ENCODE assay signal across 8 cellular contexts in genomic region chr16:72008424-72009216, GRCh38. TPM values are rescaled to one million over a fixed set of nuclear protein-coding genes. Genes with fewer than 3 reads are reported as not detected.
A peak's percentile ranks its signal among the peaks of the same experiment; 100 is the strongest.
DNase-seq lines count a peak whose midpoint lies in the region; ATAC-seq and TF ChIP-seq lines count a peak whose summit lies in the region.

Gene DHODH, plus strand, starts transcription at chr16:72008744. Its CDS starts 21 bp downstream, at chr16:72008765.

- no peaks in the 10 kb centered on the region for H3K9me3 ChIP-seq in fibroblast of lung (ENCODE audit: control insufficient read depth, insufficient read depth, low read depth, low read length)

- H3K27me3 Mint-ChIP-seq in activated T-helper 1 cell treated with anti-CD3 and anti-CD28 coated beads, Interleukin-12 subunit alpha, Interleukin-12 subunit beta, Interleukin-2, Interleukin-4 antibody, amounts not matched to agents 30 ng/mL and 10 ng/mL and 1 ng/mL, durations not matched to agents 14 hours and 24 hours and 36 hours (ENCODE audit: insufficient read depth): no peaks in the 10 kb centered on the region
- H3K27me3 Mint-ChIP-seq in naive thymus-derived CD8-positive, alpha-beta T cell: no peaks in the 10 kb centered on the region
- peaks cover 0 to 14% of the 10 kb centered on the region in 2 donors for H3K27me3 Mint-ChIP-seq in stimulated activated naive B cell treated with anti-CD40 and anti-IgM and Interleukin-4, amounts not matched to agents 10 μg/mL and 1 μg/mL and 100 μg/mL, for 72 hours

- H3K36me3 ChIP-seq in fibroblast of lung (ENCODE audit: control insufficient read depth, insufficient read depth, low read length): no peaks in the 10 kb centered on the region

- peak; percentile 98 to 99 for ATAC-seq in naive thymus-derived CD8-positive, alpha-beta T cell
- peak; percentile 97 to 98 for ATAC-seq in stimulated activated naive B cell treated with anti-CD40 and anti-IgM and Interleukin-4, amounts not matched to agents 10 μg/mL and 1 μg/mL and 100 μg/mL, for 72 hours (replicated peaks)

- H3K4me3 Mint-ChIP-seq in activated T-helper 1 cell treated with anti-CD3 and anti-CD28 coated beads, Interleukin-12 subunit alpha, Interleukin-12 subunit beta, Interleukin-2, Interleukin-4 antibody, amounts not matched to agents 30 ng/mL and 10 ng/mL and 1 ng/mL, durations not matched to agents 14 hours and 24 hours and 36 hours: peak within 1 kb of the TSS; percentile 99
- H3K4me3 Mint-ChIP-seq in naive thymus-derived CD8-positive, alpha-beta T cell: peak within 1 kb of the TSS; percentile 94 to 99 (median 97)
- peak within 1 kb of the TSS; percentile 88 to 94 for H3K4me3 Mint-ChIP-seq in stimulated activated naive B cell treated with anti-CD40 and anti-IgM and Interleukin-4, amounts not matched to agents 10 μg/mL and 1 μg/mL and 100 μg/mL, for 72 hours

- no peaks in the 10 kb centered on the region for H3K27me3 ChIP-seq in fibroblast of lung (ENCODE audit: control insufficient read depth, insufficient read depth, low read length)

- intact Hi-C loops in activated T-helper 1 cell treated with anti-CD3 and anti-CD28 coated beads, Interleukin-12 subunit alpha, Interleukin-12 subunit beta, Interleukin-2, Interleukin-4 antibody, amounts not matched to agents 30 ng/mL and 10 ng/mL and 1 ng/mL, durations not matched to agents 14 hours and 24 hours and 36 hours (cut with micrococcal nuclease): loop anchor here (1.0 to 5.0 kb wide), 9 partner anchors 85 to 656 kb away; partner anchors contain the start of genes DHX38, IST1, TXNL4B and ZNF821

- peak within 1 kb of the TSS; percentile 85 for H2AFZ ChIP-seq in fibroblast of lung (ENCODE audit: low read length)

- POLR2A ChIA-PET in naive thymus-derived CD8-positive, alpha-beta T cell (lab: Charles Lee): interaction anchor here (0.7 to 1.7 kb wide), 2 partner anchors 86 to 114 kb away, joined by 3 to 4 read pairs; no protein-coding TSS in a partner anchor

- DNase-seq in EL: peak; percentile 98
- peak; percentile 96 for DNase-seq in H4 (ENCODE audit: low spot score)
- DNase-seq in LNCaP clone FGC (ENCODE audit: low read depth): peak; percentile 95
- peak; percentile 100 for DNase-seq in RPMI8226
- peak; percentile 98 for DNase-seq in activated T-helper 1 cell treated with anti-CD3 and anti-CD28 coated beads, Interleukin-12 subunit alpha, Interleukin-12 subunit beta, Interleukin-2, Interleukin-4 antibody, amounts not matched to agents 30 ng/mL and 10 ng/mL and 1 ng/mL, durations not matched to agents 14 hours and 24 hours and 36 hours (ENCODE audit: low spot score)
- DNase-seq in fibroblast of lung (ENCODE audit: low read depth in 2 of 2): peak; percentile 96 to 98
- DNase-seq in naive thymus-derived CD8-positive, alpha-beta T cell: peak; percentile 94 to 98 (median 97)
- DNase-seq in stimulated activated naive B cell treated with anti-CD40 and anti-IgM and Interleukin-4, amounts not matched to agents 10 μg/mL and 1 μg/mL and 100 μg/mL, for 72 hours: peak; percentile 99

- H3K4me1 ChIP-seq in fibroblast of lung (ENCODE audit: control insufficient read depth, extremely low read depth, insufficient read depth, low read length): no peaks in the 10 kb centered on the region

- peak within 1 kb of the TSS; percentile 23 for H3K27ac ChIP-seq in fibroblast of lung (ENCODE audit: insufficient read depth, low read length)

- TF ChIP-seq CTCF in LNCaP clone FGC (IDR thresholded peaks at IDR 0.05; ENCODE audit: control insufficient read depth, extremely low read depth, insufficient read depth) (peak; percentile 14; the same call in 1 of the 2 replicates), fibroblast of lung (conservative IDR thresholded peaks at IDR 0.05 in 1 of 2, IDR thresholded peaks at IDR 0.05 in 1 of 2; ENCODE audit: low read depth in 1 of 2, low read length in 2 of 2) (no peak)

- H3K36me3 Mint-ChIP-seq in activated T-helper 1 cell treated with anti-CD3 and anti-CD28 coated beads, Interleukin-12 subunit alpha, Interleukin-12 subunit beta, Interleukin-2, Interleukin-4 antibody, amounts not matched to agents 30 ng/mL and 10 ng/mL and 1 ng/mL, durations not matched to agents 14 hours and 24 hours and 36 hours (ENCODE audit: low read depth): peaks cover 12% of the 10 kb centered on the region
- H3K36me3 Mint-ChIP-seq in naive thymus-derived CD8-positive, alpha-beta T cell: peaks cover 0 to 10% (median 0%) of the 10 kb centered on the region in 3 donors
- H3K36me3 Mint-ChIP-seq in stimulated activated naive B cell treated with anti-CD40 and anti-IgM and Interleukin-4, amounts not matched to agents 10 μg/mL and 1 μg/mL and 100 μg/mL, for 72 hours: peaks cover 14 to 27% of the 10 kb centered on the region in 2 donors

- H3K4me1 Mint-ChIP-seq in activated T-helper 1 cell treated with anti-CD3 and anti-CD28 coated beads, Interleukin-12 subunit alpha, Interleukin-12 subunit beta, Interleukin-2, Interleukin-4 antibody, amounts not matched to agents 30 ng/mL and 10 ng/mL and 1 ng/mL, durations not matched to agents 14 hours and 24 hours and 36 hours (ENCODE audit: low read depth): peaks cover 16% of the 10 kb centered on the region
- H3K4me1 Mint-ChIP-seq in naive thymus-derived CD8-positive, alpha-beta T cell: peaks cover 10 to 32% (median 26%) of the 10 kb centered on the region in 4 donors
- peaks cover 17 to 26% of the 10 kb centered on the region in 2 donors for H3K4me1 Mint-ChIP-seq in stimulated activated naive B cell treated with anti-CD40 and anti-IgM and Interleukin-4, amounts not matched to agents 10 μg/mL and 1 μg/mL and 100 μg/mL, for 72 hours

- no peaks in the 10 kb centered on the region for H3K79me2 ChIP-seq in fibroblast of lung (ENCODE audit: control insufficient read depth, insufficient read depth, low read length)

- H3K27ac Mint-ChIP-seq in activated T-helper 1 cell treated with anti-CD3 and anti-CD28 coated beads, Interleukin-12 subunit alpha, Interleukin-12 subunit beta, Interleukin-2, Interleukin-4 antibody, amounts not matched to agents 30 ng/mL and 10 ng/mL and 1 ng/mL, durations not matched to agents 14 hours and 24 hours and 36 hours: peak within 1 kb of the TSS; percentile 99
- H3K27ac Mint-ChIP-seq in naive thymus-derived CD8-positive, alpha-beta T cell: peak within 1 kb of the TSS; percentile 83 to 96 (median 90)
- peak within 1 kb of the TSS; percentile 97 for H3K27ac Mint-ChIP-seq in stimulated activated naive B cell treated with anti-CD40 and anti-IgM and Interleukin-4, amounts not matched to agents 10 μg/mL and 1 μg/mL and 100 μg/mL, for 72 hours

- peak within 1 kb of the TSS; percentile 46 for H3K9ac ChIP-seq in fibroblast of lung (ENCODE audit: insufficient read depth, low read length)

- H3K9me3 Mint-ChIP-seq in activated T-helper 1 cell treated with anti-CD3 and anti-CD28 coated beads, Interleukin-12 subunit alpha, Interleukin-12 subunit beta, Interleukin-2, Interleukin-4 antibody, amounts not matched to agents 30 ng/mL and 10 ng/mL and 1 ng/mL, durations not matched to agents 14 hours and 24 hours and 36 hours: no peaks in the 10 kb centered on the region
- no peaks in the 10 kb centered on the region for H3K9me3 Mint-ChIP-seq in naive thymus-derived CD8-positive, alpha-beta T cell
- H3K9me3 Mint-ChIP-seq in stimulated activated naive B cell treated with anti-CD40 and anti-IgM and Interleukin-4, amounts not matched to agents 10 μg/mL and 1 μg/mL and 100 μg/mL, for 72 hours: no peaks in the 10 kb centered on the region

- no peaks in the 10 kb centered on the region for H4K20me1 ChIP-seq in fibroblast of lung (ENCODE audit: control insufficient read depth, extremely low read depth, insufficient read depth, low read length)

- H3K4me3 ChIP-seq in LNCaP clone FGC (ENCODE audit: low read depth, low read length) (peak within 1 kb of the TSS; percentile 84), fibroblast of lung (replicated peaks in 1 of 4; ENCODE audit: control extremely low read depth in 1 of 4, insufficient read depth in 1 of 4, low read depth in 3 of 4, low read length in 4 of 4) (peak within 1 kb of the TSS; percentile 61 to 97 (median 80))

- H3K4me2 ChIP-seq in fibroblast of lung (ENCODE audit: extremely low read depth, insufficient read depth, low read length): peak within 1 kb of the TSS; percentile 86

RNA-seq across cellular contexts. Expression of gene DHODH, which starts in this region (rescaled TPM):
- total RNA-seq in H4 (2014; rRNA removed; shearing (Covaris generic)): 4.6 and 6.0 TPM in 2 replicates
- total RNA-seq in activated T-helper 1 cell treated with anti-CD3 and anti-CD28 coated beads, Interleukin-12 subunit alpha, Interleukin-12 subunit beta, Interleukin-2, Interleukin-4 antibody, amounts not matched to agents 30 ng/mL and 10 ng/mL and 1 ng/mL, durations not matched to agents 14 hours and 24 hours and 36 hours: 31.0 and 33.1 TPM in 2 replicates
- total RNA-seq in fibroblast of lung: 2.8 and 3.0 TPM in 2 replicates
- polyA plus RNA-seq in fibroblast of lung: 3.0 and 5.2 TPM in 2 replicates
- 3.4 and 6.2 TPM in 2 replicates for polyA plus RNA-seq in fibroblast of lung (2012)
- 1.1 and 2.7 TPM in 2 replicates for polyA minus RNA-seq in fibroblast of lung (ENCODE audit: low replicate concordance)
- 10 to 100 TPM; 14.6 to 14.8 TPM for total RNA-seq in naive thymus-derived CD8-positive, alpha-beta T cell
- 10 to 100 TPM in 2 of 3 donors, 1 to 10 TPM in 1; 9.9 to 14.8 (median 12.5) TPM for polyA plus RNA-seq in naive thymus-derived CD8-positive, alpha-beta T cell

Comparison
In these comparisons a context has a peak if more than half of its experiments do, and no peak if none do; other contexts are left out.
1. Peak in every context shown above with its lines: DNase-seq, ATAC-seq, H3K4me3 ChIP-seq and H3K27ac ChIP-seq.